In genomic region chr10:18226336-18226735, GRCh38 we compare ENCODE assay signal across 24 cellular contexts.
"Had no signal": no experiment of that assay in that cellular context is flagged by ENCODE, and none has a peak within 500 bp of the region (broad histone marks: within the 10 kb centered on the region; RNA-seq: fewer than 3 reads in every experiment).

No MANE protein-coding gene starts in this region.

- H3K9me3 Mint-ChIP-seq: IgD-negative memory B cell had no signal

- H3K36me3 Mint-ChIP-seq: IgD-negative memory B cell had no signal

- H3K4me3 Mint-ChIP-seq: IgD-negative memory B cell had no signal

- ATAC-seq: K562, Panc1, PC-3, SK-N-SH treated with all-trans-retinoic acid at 6 μM for 48 hours had no signal

- DNase-seq: Kasumi-1; MM.1S; NCI-H1092 treated with DMSO at 0.1 percent for 48 hours; NCI-H1436; NCI-H187; NCI-H2029; NCI-H2081 treated with DMSO at 0.1 percent for 48 hours; NCI-H2171 treated with DMSO at 0.1 percent for 48 hours; NCI-H345; NCI-H446 treated with DMSO at 0.1 percent for 48 hours; NCI-H526; NCI-H774; NK-92 treated with Interleukin-12 subunit alpha and Interleukin-12 subunit beta, amount 100 ng/mL, for 24 hours; PC-3; SHP77; SJCRH30; T-helper 1 cell had no signal

- H3K36me3 ChIP-seq: SJCRH30 had no signal

- H3K27ac ChIP-seq: HL-60, KMS-11, RWPE1, SJCRH30 had no signal

- H3K27me3 ChIP-seq: SJCRH30 had no signal

- H3K4me1 ChIP-seq: SJCRH30 had no signal

- H3K4me3 ChIP-seq: K562, SJCRH30 had no signal

- H3K9me3 ChIP-seq: SJCRH30 had no signal
